In the genomic region with DNA sequence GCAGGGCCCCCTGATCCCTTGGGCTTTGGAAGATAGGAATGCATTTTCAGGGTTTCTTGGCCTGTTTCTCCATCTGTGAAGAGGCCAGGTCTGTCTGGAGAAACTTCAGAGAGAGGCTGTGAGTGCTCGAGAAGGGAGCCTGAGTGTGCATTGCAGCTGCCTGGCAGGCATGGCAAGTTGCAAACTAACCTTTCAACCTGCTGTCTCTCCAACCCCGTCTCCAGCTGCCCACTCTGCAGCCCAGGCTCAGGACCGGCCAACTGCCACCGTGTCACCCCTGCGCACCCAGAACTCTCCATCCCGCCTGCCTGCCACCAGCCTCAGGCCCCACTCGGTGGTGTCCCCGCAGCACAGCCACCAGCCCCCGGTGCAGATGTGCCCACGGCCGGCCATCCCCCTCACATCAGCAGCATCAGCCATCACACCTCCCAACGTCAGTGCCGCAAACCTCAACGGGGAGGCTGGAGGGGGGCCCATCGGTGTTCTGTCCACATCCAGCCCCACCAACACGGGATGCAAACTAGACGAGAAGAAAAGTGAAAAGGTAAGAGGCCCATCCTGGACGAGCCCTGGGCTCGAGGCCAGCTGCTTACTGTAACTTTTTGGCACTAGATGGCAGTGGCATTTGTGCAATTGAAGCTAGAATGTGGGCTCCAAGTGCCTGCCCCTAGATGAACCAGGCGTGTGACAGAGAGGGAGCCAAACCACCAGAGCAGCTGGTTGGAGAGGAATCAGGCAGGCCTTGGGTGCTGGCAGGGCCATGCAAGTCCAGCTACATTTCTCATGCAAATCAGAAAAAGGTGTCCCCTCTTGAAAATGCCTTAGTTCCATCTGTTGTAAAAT, we compare ENCODE assay signal across 9 cellular contexts.
DNase-seq lines count a peak whose midpoint lies in the region; ATAC-seq, FAIRE-seq and TF ChIP-seq lines count a peak whose summit lies in the region.
"Had no signal": no experiment of that assay in that cellular context is flagged by ENCODE, and none has a peak within 500 bp of the region (broad histone marks: within the 10 kb centered on the region; RNA-seq: fewer than 3 reads in every experiment).

No MANE protein-coding gene starts in this region.

- intact Hi-C loops in HepG2 (cut with micrococcal nuclease; ENCODE audit: unreplicated experiment), result no loop called here

- peaks cover 12% of the 10 kb centered on the region for H3K9me3 Mint-ChIP-seq in astrocyte (ENCODE audit: unreplicated experiment)
- peaks cover 8% of the 10 kb centered on the region for H3K9me3 Mint-ChIP-seq in activated CD8-positive, alpha-beta T cell treated with anti-CD3 and anti-CD28 coated beads, Interleukin-2, amount 10 ng/mL, durations not matched to agents 7 days and 5 days (ENCODE audit: insufficient read depth)

- H3K9me3 ChIP-seq in astrocyte (ENCODE audit: insufficient read depth, low read depth, low read length) (peaks cover 5% of the 10 kb centered on the region), HepG2 (ENCODE audit: low read length) (peaks cover 9% of the 10 kb centered on the region; the same call in 1 of the 2 replicates), BE2C (no peaks in the 10 kb centered on the region)

- H2AFZ ChIP-seq in astrocyte (ENCODE audit: low read depth, low read length) (no peak overlapping the region), HepG2 (ENCODE audit: low read length) (no peak overlapping the region)

- no peak for TF ChIP-seq RAD21 in HepG2 (CRISPR knock-in tag; IDR thresholded peaks at IDR 0.05)

- no peaks in the 10 kb centered on the region for H3K27me3 ChIP-seq in astrocyte (ENCODE audit: insufficient read depth, low read length)
- peaks cover 0 to 2% of the 10 kb centered on the region in 2 experiments; a peak in 2 of 5 replicates for H3K27me3 ChIP-seq in HepG2 (ENCODE audit: control insufficient read depth in 1 of 2, insufficient read depth in 2 of 2, low read length in 2 of 2)
- H3K27me3 ChIP-seq in BE2C, result no peaks in the 10 kb centered on the region

- H3K9ac ChIP-seq in astrocyte (ENCODE audit: low read length), result no peak overlapping the region
- H3K9ac ChIP-seq in HepG2 (ENCODE audit: insufficient read depth, low read depth, low read length), result no peak overlapping the region

- peaks cover 14% of the 10 kb centered on the region for H3K36me3 Mint-ChIP-seq in astrocyte (ENCODE audit: low read depth, unreplicated experiment)
- no peaks in the 10 kb centered on the region for H3K36me3 Mint-ChIP-seq in activated CD8-positive, alpha-beta T cell treated with anti-CD3 and anti-CD28 coated beads, Interleukin-2, amount 10 ng/mL, durations not matched to agents 7 days and 5 days (ENCODE audit: low read depth)

- no peak overlapping the region for H3K27ac ChIP-seq in astrocyte (ENCODE audit: low read depth, low read length)
- no peak overlapping the region for H3K27ac ChIP-seq in HepG2 (ENCODE audit: extremely low read length, insufficient read depth, low read length)

- POLR2A ChIA-PET in HepG2 (lab: Yijun Ruan, JAX), result no interaction called here
- POLR2A ChIA-PET in activated CD8-positive, alpha-beta T cell treated with anti-CD3 and anti-CD28 coated beads, Interleukin-2, amount 10 ng/mL, durations not matched to agents 7 days and 5 days (lab: Charles Lee), result no interaction called here

- H3K4me3 ChIP-seq in astrocyte (ENCODE audit: insufficient read depth, low read depth, low read length) (no peak overlapping the region), HepG2 (replicated peaks in 1 of 3; ENCODE audit: insufficient read depth in 1 of 3, low read depth in 2 of 3, low read length in 3 of 3) (no peak overlapping the region), BE2C (ENCODE audit: low read depth, low read length) (no peak overlapping the region)

- H3K79me2 ChIP-seq in astrocyte (ENCODE audit: insufficient read depth, low read length) (no peaks in the 10 kb centered on the region), HepG2 (ENCODE audit: insufficient read depth, low read length) (no peaks in the 10 kb centered on the region)

- TF ChIP-seq CTCF in astrocyte (IDR thresholded peaks at IDR 0.05; ENCODE audit: insufficient read depth, low read depth, low read length) (no peak), HepG2 (CRISPR knock-in tag; IDR thresholded peaks at IDR 0.05) (peak; percentile 11; the same call in 1 of the 2 replicates), BE2C (IDR thresholded peaks at IDR 0.05; ENCODE audit: low read depth, low read length) (no peak)

- FAIRE-seq in astrocyte (lab: Jason Lieb, UNC) (no peak), HepG2 (lab: Jason Lieb, UNC) (no peak)
- FAIRE-seq: endothelial cell of umbilical vein had no signal

- no peak overlapping the region for H3K4me3 Mint-ChIP-seq in astrocyte (ENCODE audit: unreplicated experiment)
- no peak overlapping the region for H3K4me3 Mint-ChIP-seq in activated CD8-positive, alpha-beta T cell treated with anti-CD3 and anti-CD28 coated beads, Interleukin-2, amount 10 ng/mL, durations not matched to agents 7 days and 5 days

- DNase-seq in AG08395 (ENCODE audit: low spot score) (peak; percentile 58), LoVo (ENCODE audit: low spot score) (peak; percentile 6), astrocyte (ENCODE audit: low read depth) (peak; percentile 33), HepG2 (ENCODE audit: low spot score) (no peak), DMS153 (lab: John Stamatoyannopoulos, UW) (no peak), BE2C (no peak)
- no peak for DNase-seq in activated CD8-positive, alpha-beta T cell treated with anti-CD3 and anti-CD28 coated beads, Interleukin-2, amount 10 ng/mL, durations not matched to agents 7 days and 5 days

- in situ Hi-C loops in HepG2 (cut with HindIII; ENCODE audit: extremely low pct_ligation_motif_present, low pct_unique_long_range_greater_than_20kb), result no loop called here

- peaks cover 9% of the 10 kb centered on the region for H3K27me3 Mint-ChIP-seq in astrocyte (ENCODE audit: low read depth, unreplicated experiment)
- no peaks in the 10 kb centered on the region for H3K27me3 Mint-ChIP-seq in activated CD8-positive, alpha-beta T cell treated with anti-CD3 and anti-CD28 coated beads, Interleukin-2, amount 10 ng/mL, durations not matched to agents 7 days and 5 days (ENCODE audit: low read depth)

- no peak overlapping the region for H3K4me2 ChIP-seq in astrocyte (ENCODE audit: low read length)
- no peak overlapping the region for H3K4me2 ChIP-seq in HepG2 (ENCODE audit: low read depth, low read length)

- CTCF ChIA-PET in HepG2 (lab: Yijun Ruan, JAX; ENCODE audit: low intra/inter-chr PET ratio, low total read pairs), result no interaction called here
- CTCF ChIA-PET in activated CD8-positive, alpha-beta T cell treated with anti-CD3 and anti-CD28 coated beads, Interleukin-2, amount 10 ng/mL, durations not matched to agents 7 days and 5 days (lab: Charles Lee), result interaction anchor here (0.6 to 0.9 kb wide), 2 partner anchors 61 to 377 kb away, joined by 3 read pairs; no protein-coding TSS in a partner anchor

- peaks cover 23% of the 10 kb centered on the region for H3K4me1 Mint-ChIP-seq in astrocyte (ENCODE audit: low read depth, unreplicated experiment)
- peaks cover 4% of the 10 kb centered on the region for H3K4me1 Mint-ChIP-seq in activated CD8-positive, alpha-beta T cell treated with anti-CD3 and anti-CD28 coated beads, Interleukin-2, amount 10 ng/mL, durations not matched to agents 7 days and 5 days (ENCODE audit: low read depth)

- H3K27ac Mint-ChIP-seq in astrocyte (ENCODE audit: unreplicated experiment), result no peak overlapping the region
- no peak overlapping the region for H3K27ac Mint-ChIP-seq in activated CD8-positive, alpha-beta T cell treated with anti-CD3 and anti-CD28 coated beads, Interleukin-2, amount 10 ng/mL, durations not matched to agents 7 days and 5 days

- BruUV-seq in HepG2 (replicated peaks; lab: Mats Ljungman, UMichigan), result no TSS peak

- H3K4me1 ChIP-seq in astrocyte (ENCODE audit: insufficient read depth, low read length) (peaks cover 20% of the 10 kb centered on the region), HepG2 (ENCODE audit: insufficient read depth, low read length) (no peaks in the 10 kb centered on the region), BE2C (no peaks in the 10 kb centered on the region)

- H4K20me1 ChIP-seq in astrocyte (ENCODE audit: insufficient read depth, low read length), result no peaks in the 10 kb centered on the region
- no peaks in the 10 kb centered on the region for H4K20me1 ChIP-seq in HepG2 (ENCODE audit: insufficient read depth, low read length)

- H3K36me3 ChIP-seq in astrocyte (ENCODE audit: insufficient read depth, low read length), result no peaks in the 10 kb centered on the region
- no peaks in the 10 kb centered on the region for H3K36me3 ChIP-seq in HepG2 (replicated peaks in 1 of 2; ENCODE audit: control insufficient read depth in 1 of 2, insufficient read depth in 2 of 2, low read length in 2 of 2)
- H3K36me3 ChIP-seq in BE2C, result no peaks in the 10 kb centered on the region

- TF ChIP-seq EP300 in HepG2 (IDR thresholded peaks at IDR 0.05; ENCODE audit: low read depth in 2 of 2, low read length in 2 of 2), result no peak
- TF ChIP-seq EP300 in HepG2 (CRISPR knock-in tag; IDR thresholded peaks at IDR 0.05; ENCODE audit: borderline replicate concordance), result no peak

- 41% methylated on average over 15 of the region's 20 CpGs for WGBS in HepG2 (ENCODE audit: low lambda C conversion rate)

- ATAC-seq in HepG2, result peak; percentile 55
- no peak for ATAC-seq in activated CD8-positive, alpha-beta T cell treated with anti-CD3 and anti-CD28 coated beads, Interleukin-2, amount 10 ng/mL, durations not matched to agents 7 days and 5 days
- ATAC-seq in GM18870 (IDR thresholded peaks at IDR 0.05; ENCODE audit: unreplicated experiment), result no peak

- TF ChIP-seq POLR2A in HepG2 (IDR thresholded peaks at IDR 0.05; ENCODE audit: insufficient read depth in 1 of 2, low read depth in 2 of 2, low read length in 2 of 2), result no peak

TF ChIP-seq in HepG2, 621 proteins besides CTCF, POLR2A, EP300 and RAD21:
- TF ChIP-seq ERF (CRISPR knock-in tag; IDR thresholded peaks at IDR 0.05), result no peak
- TF ChIP-seq ATF3 (CRISPR knock-in tag; IDR thresholded peaks at IDR 0.05), result no peak
TF ChIP-seq in HepG2: peak in this region for 0.

Comparison
In these comparisons a context has a peak if more than half of its experiments do, and no peak if none do; other contexts are left out.
1. DNase-seq: peak in AG08395 (single experiment), LoVo (single experiment) and astrocyte (single experiment); none in HepG2 (single experiment), DMS153 (single experiment), BE2C (single experiment) and activated CD8-positive, alpha-beta T cell treated with anti-CD3 and anti-CD28 coated beads, Interleukin-2, amount 10 ng/mL, durations not matched to agents 7 days and 5 days (single experiment).